13 cellular contexts compared by ENCODE assay signal in genomic region chr9:129242971-129243561, GRCh38.
A peak's percentile ranks its signal among the peaks of the same experiment; 100 is the strongest.
DNase-seq lines count a peak whose midpoint lies in the region; ATAC-seq, FAIRE-seq and TF ChIP-seq lines count a peak whose summit lies in the region.
"Had no signal": no experiment of that assay in that cellular context is flagged by ENCODE, and none has a peak within 500 bp of the region (broad histone marks: within the 10 kb centered on the region; RNA-seq: fewer than 3 reads in every experiment).

No MANE protein-coding gene starts in this region.

- TF ChIP-seq POLR2A in breast epithelium (IDR thresholded peaks at IDR 0.05) (no peak), uterus (IDR thresholded peaks at IDR 0.05) (no peak)

- intact Hi-C loops in breast epithelium (cut with DNase I; ENCODE audit: low total_unique reads) (no loop called here), MCF 10A (cut with micrococcal nuclease) (no loop called here), uterus (cut with DNase I; ENCODE audit: low total_unique reads) (no loop called here)

- no TSS peak for BruUV-seq in MCF 10A (replicated peaks; lab: Mats Ljungman, UMichigan)

- ATAC-seq in GM21723 (IDR thresholded peaks at IDR 0.05; ENCODE audit: unreplicated experiment) = no peak

- no peak for DNase-seq in breast epithelium (ENCODE audit: low spot score in 2 of 2)
- no peak for DNase-seq in MCF 10A (ENCODE audit: unreplicated experiment)
- DNase-seq in fibroblast of mammary gland (ENCODE audit: low read depth) = peak; percentile 83
- peak; percentile 37 for DNase-seq in mucosa of gallbladder (ENCODE audit: low spot score)
- peak; percentile 65 to 73 for DNase-seq in uterus
- no peak for DNase-seq in GM19239 (ENCODE audit: insufficient read length, low spot score)
- DNase-seq in cerebellum (ENCODE audit: low spot score) = no peak
- DNase-seq: activated CD4-positive, alpha-beta T cell treated with anti-CD3 and anti-CD28 coated beads, Interleukin-2, amount 50 U/mL, for 4 hours; GDM1; NCI-H446 treated with DMSO at 0.1 percent for 48 hours had no signal

- CTCF ChIA-PET in MCF 10A (lab: Yijun Ruan, JAX) = no interaction called here

- peaks cover 10% of the 10 kb centered on the region for H3K4me1 Mint-ChIP-seq in MCF 10A (ENCODE audit: insufficient read depth, unreplicated experiment)

- no peaks in the 10 kb centered on the region for H3K36me3 Mint-ChIP-seq in MCF 10A (ENCODE audit: insufficient read depth, unreplicated experiment)
- H3K36me3 Mint-ChIP-seq: activated naive CD8-positive, alpha-beta T cell had no signal

- H3K27ac ChIP-seq in breast epithelium (peak overlapping the region; percentile 62 to 77), uterus (peak overlapping the region; percentile 45 to 75)

- no peaks in the 10 kb centered on the region for H3K36me3 ChIP-seq in breast epithelium
- no peaks in the 10 kb centered on the region for H3K36me3 ChIP-seq in uterus
- H3K36me3 ChIP-seq: HAP-1 had no signal

- H3K4me3 Mint-ChIP-seq in MCF 10A (ENCODE audit: unreplicated experiment) = no peak overlapping the region
- H3K4me3 Mint-ChIP-seq: activated naive CD8-positive, alpha-beta T cell had no signal

- POLR2A ChIA-PET in MCF 10A (lab: Yijun Ruan, JAX) = no interaction called here

- H3K9me3 ChIP-seq in breast epithelium (no peaks in the 10 kb centered on the region), uterus (no peaks in the 10 kb centered on the region)
- H3K9me3 ChIP-seq: HAP-1 had no signal

- FAIRE-seq in GM19239 (lab: Jason Lieb, UNC) = no peak

- H3K4me1 ChIP-seq in breast epithelium = no peaks in the 10 kb centered on the region
- no peaks in the 10 kb centered on the region for H3K4me1 ChIP-seq in uterus
- H3K4me1 ChIP-seq: HAP-1 had no signal

- H3K27ac Mint-ChIP-seq in MCF 10A (ENCODE audit: low read depth, unreplicated experiment) = no peak overlapping the region
- H3K27ac Mint-ChIP-seq: activated naive CD8-positive, alpha-beta T cell had no signal

- H3K27me3 Mint-ChIP-seq in MCF 10A (ENCODE audit: insufficient read depth, unreplicated experiment) = no peaks in the 10 kb centered on the region
- H3K27me3 Mint-ChIP-seq: activated naive CD8-positive, alpha-beta T cell had no signal

- H3K9me3 Mint-ChIP-seq in MCF 10A (ENCODE audit: unreplicated experiment) = no peaks in the 10 kb centered on the region

- no peak overlapping the region for H3K4me3 ChIP-seq in breast epithelium
- H3K4me3 ChIP-seq in fibroblast of mammary gland (ENCODE audit: control insufficient read depth, low read depth, low read length) = no peak overlapping the region
- no peak overlapping the region for H3K4me3 ChIP-seq in uterus
- H3K4me3 ChIP-seq: HAP-1 had no signal

- H3K27me3 ChIP-seq in breast epithelium = no peaks in the 10 kb centered on the region
- no peaks in the 10 kb centered on the region for H3K27me3 ChIP-seq in uterus

- TF ChIP-seq CTCF in breast epithelium (IDR thresholded peaks at IDR 0.05) (no peak), MCF 10A (IDR thresholded peaks at IDR 0.05; ENCODE audit: unreplicated experiment) (no peak), fibroblast of mammary gland (conservative IDR thresholded peaks at IDR 0.05; ENCODE audit: control insufficient read depth, insufficient read depth, low read depth, low read length) (no peak), uterus (IDR thresholded peaks at IDR 0.05) (no peak)

Comparison
In these comparisons a context has a peak if more than half of its experiments do, and no peak if none do; other contexts are left out.
1. DNase-seq: peak in fibroblast of mammary gland (single experiment), mucosa of gallbladder (single experiment) and uterus (2 of 2); none in breast epithelium (0 of 2), MCF 10A (single experiment), GM19239 (single experiment) and cerebellum (single experiment).